In genomic region chr17:31859487-31860008, GRCh38 we compare ENCODE assay signal across 8 cellular contexts.
DNase-seq lines count a peak whose midpoint lies in the region; ATAC-seq and TF ChIP-seq lines count a peak whose summit lies in the region.

No MANE protein-coding gene starts in this region.

- ATAC-seq in memory B cell (ENCODE audit: low read depth) (no peak), GM19455 (IDR thresholded peaks at IDR 0.05; ENCODE audit: unreplicated experiment) (no peak), GM18861 (IDR thresholded peaks at IDR 0.05; ENCODE audit: unreplicated experiment) (no peak)

- peaks cover 17% of the 10 kb centered on the region for H3K4me1 Mint-ChIP-seq in memory B cell

- peaks cover 6% of the 10 kb centered on the region for H3K36me3 Mint-ChIP-seq in memory B cell

- no peaks in the 10 kb centered on the region for H3K27me3 ChIP-seq in HAP-1 (ENCODE audit: low read depth)

- DNase-seq in HAP-1 (ENCODE audit: low spot score in 2 of 2) (no peak), astrocyte of the spinal cord (ENCODE audit: low read depth, low spot score) (no peak), memory B cell (ENCODE audit: low spot score in 2 of 2) (peak in 1 of 2 donors; percentile 28), NCI-H1436 treated with DMSO at 0.1 percent for 48 hours (lab: John Stamatoyannopoulos, UW) (no peak), GDM1 (lab: John Stamatoyannopoulos, UW) (no peak)

- H3K36me3 ChIP-seq in HAP-1 (replicated peaks): peaks cover 47% of the 10 kb centered on the region

- H3K9me3 Mint-ChIP-seq in memory B cell: no peaks in the 10 kb centered on the region

- H3K4me3 Mint-ChIP-seq in memory B cell: peak overlapping the region; percentile 90

- no peaks in the 10 kb centered on the region for H3K9me3 ChIP-seq in HAP-1

- H3K27me3 Mint-ChIP-seq in memory B cell: no peaks in the 10 kb centered on the region

- peak overlapping the region; percentile 88 for H3K27ac ChIP-seq in 22Rv1

- H3K27ac Mint-ChIP-seq in memory B cell: peak overlapping the region; percentile 71

- TF ChIP-seq CTCF in 22Rv1 (IDR thresholded peaks at IDR 0.05): no peak
- TF ChIP-seq CTCF in astrocyte of the spinal cord (IDR thresholded peaks at IDR 0.05; ENCODE audit: low read depth, low read length): no peak

- peaks cover 17% of the 10 kb centered on the region for H3K4me1 ChIP-seq in HAP-1

- in situ Hi-C loops in HAP-1 (cut with MboI; ENCODE audit: low sequenced_read_pairs): no loop called here
- in situ Hi-C loops in astrocyte of the spinal cord (cut with HindIII; ENCODE audit: low sequenced_read_pairs): no loop called here

- H3K4me3 ChIP-seq in HAP-1: peak overlapping the region; percentile 20
- H3K4me3 ChIP-seq in astrocyte of the spinal cord (ENCODE audit: low read depth, low read length): peak overlapping the region; percentile 44
